Comparison of ENCODE assay signal across 15 cellular contexts in the genomic region with DNA sequence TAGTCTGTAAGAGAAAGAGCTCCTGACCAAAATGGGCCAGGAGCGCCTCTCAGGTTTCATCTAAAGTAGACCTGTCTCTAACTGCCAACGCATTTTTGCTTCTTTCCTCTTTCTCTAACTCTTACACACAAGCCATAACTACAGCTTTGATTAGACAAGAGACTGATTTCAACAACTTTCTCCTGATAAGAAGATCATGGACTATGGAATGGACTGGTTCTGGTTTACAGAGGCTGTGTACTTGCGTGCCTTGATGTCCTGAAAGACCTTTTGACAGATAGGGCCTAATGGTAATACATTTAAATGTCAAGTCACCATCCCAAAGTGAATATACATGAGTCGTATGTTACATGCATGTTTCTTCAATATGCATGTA. TPM values are rescaled to one million over a fixed set of nuclear protein-coding genes. Genes with fewer than 3 reads are reported as not detected.
DNase-seq lines count a peak whose midpoint lies in the region; ATAC-seq and TF ChIP-seq lines count a peak whose summit lies in the region.
"Had no signal": no experiment of that assay in that cellular context is flagged by ENCODE, and none has a peak within 500 bp of the region (broad histone marks: within the 10 kb centered on the region; RNA-seq: fewer than 3 reads in every experiment).

No MANE protein-coding gene starts in this region.

- intact Hi-C loops in natural killer cell (cut with micrococcal nuclease), result no loop called here
- intact Hi-C loops in Caco-2 (cut with micrococcal nuclease; ENCODE audit: unreplicated experiment), result no loop called here

- no TSS peak for BruUV-seq in Caco-2 (replicated peaks; lab: Mats Ljungman, UMichigan)

- CTCF ChIA-PET in Caco-2 (lab: Charles Lee), result no interaction called here

- peaks cover 6 to 30% (median 25%) of the 10 kb centered on the region in 4 donors for H3K4me1 ChIP-seq in liver (ENCODE audit: control insufficient read depth in 4 of 4, insufficient read depth in 4 of 4, low read length in 3 of 4)
- peaks cover 15% of the 10 kb centered on the region for H3K4me1 ChIP-seq in osteoblast (ENCODE audit: insufficient read depth, low read length)
- H3K4me1 ChIP-seq in Caco-2, result peaks cover 15% of the 10 kb centered on the region; the same call in 1 of the 2 replicates
- H3K4me1 ChIP-seq: BE2C had no signal

- no peaks in the 10 kb centered on the region for H4K20me1 ChIP-seq in osteoblast (ENCODE audit: insufficient read depth, low read length)

- H3K36me3 Mint-ChIP-seq in natural killer cell (peaks cover 4% of the 10 kb centered on the region), Caco-2 (ENCODE audit: insufficient read depth, unreplicated experiment) (peaks cover 16% of the 10 kb centered on the region)
- peaks cover 4% of the 10 kb centered on the region for H3K36me3 Mint-ChIP-seq in natural killer cell treated with Interleukin-12 subunit alpha and Interleukin-12 subunit beta and Interleukin-15 and Interleukin-18, amount 100 ng/mL, for 72 hours

- H3K9me3 ChIP-seq in liver (ENCODE audit: control insufficient read depth in 4 of 4, low read length in 3 of 4) (peaks cover 0 to 4% (median 0%) of the 10 kb centered on the region in 4 donors), osteoblast (ENCODE audit: low read depth, low read length) (no peaks in the 10 kb centered on the region), Caco-2 (peaks cover 9% of the 10 kb centered on the region; the same call in 1 of the 2 replicates)
- H3K9me3 ChIP-seq: BE2C had no signal

- no peak overlapping the region for H3K4me3 ChIP-seq in liver (ENCODE audit: low read depth in 1 of 3, low read length in 3 of 3)
- H3K4me3 ChIP-seq in osteoblast (ENCODE audit: insufficient read depth, low read length), result no peak overlapping the region
- no peak overlapping the region for H3K4me3 ChIP-seq in Caco-2 (ENCODE audit: low read depth, low read length)
- H3K4me3 ChIP-seq: GM23248 had no signal

- no peak overlapping the region for H3K9ac ChIP-seq in liver (ENCODE audit: low read depth in 1 of 2, low read length in 2 of 2)
- H3K9ac ChIP-seq: GM23248 had no signal

- H3K4me2 ChIP-seq in osteoblast (ENCODE audit: insufficient read depth, low read length), result no peak overlapping the region

- WGBS in liver, result 70% methylated on average over 4 of the region's 4 CpGs

- no peak overlapping the region for H3K27ac Mint-ChIP-seq in natural killer cell
- peak overlapping the region in 1 of 2 donors; percentile 7 for H3K27ac Mint-ChIP-seq in natural killer cell treated with Interleukin-12 subunit alpha and Interleukin-12 subunit beta and Interleukin-15 and Interleukin-18, amount 100 ng/mL, for 72 hours
- H3K27ac Mint-ChIP-seq in Caco-2 (ENCODE audit: unreplicated experiment), result no peak overlapping the region
- H3K27ac Mint-ChIP-seq: CD8-positive, alpha-beta T cell had no signal

- H3K27me3 Mint-ChIP-seq in natural killer cell (ENCODE audit: low read depth in 2 of 2) (peaks cover 0 to 7% of the 10 kb centered on the region in 2 donors), Caco-2 (ENCODE audit: insufficient read depth, unreplicated experiment) (no peaks in the 10 kb centered on the region)
- H3K27me3 Mint-ChIP-seq in natural killer cell treated with Interleukin-12 subunit alpha and Interleukin-12 subunit beta and Interleukin-15 and Interleukin-18, amount 100 ng/mL, for 72 hours, result peaks cover 4 to 6% of the 10 kb centered on the region in 2 donors

- peaks cover under 1% of the 10 kb centered on the region for H3K79me2 ChIP-seq in osteoblast (ENCODE audit: insufficient read depth, low read length)

- ATAC-seq in natural killer cell, result no peak
- ATAC-seq in natural killer cell treated with Interleukin-12 subunit alpha and Interleukin-12 subunit beta and Interleukin-15 and Interleukin-18, amount 100 ng/mL, for 72 hours, result no peak
- ATAC-seq: CD8-positive, alpha-beta T cell; HCT116 had no signal

- H3K27me3 ChIP-seq in liver (ENCODE audit: control insufficient read depth in 4 of 4, insufficient read depth in 4 of 4, low read length in 3 of 4), result no peaks in the 10 kb centered on the region
- H3K27me3 ChIP-seq in osteoblast (ENCODE audit: insufficient read depth, low read length), result no peaks in the 10 kb centered on the region
- no peaks in the 10 kb centered on the region for H3K27me3 ChIP-seq in Caco-2 (replicated peaks; ENCODE audit: control insufficient read depth, insufficient read depth, low read length)
- H3K27me3 ChIP-seq: BE2C had no signal

- H3K27ac ChIP-seq in liver (ENCODE audit: low read depth in 1 of 2, low read length in 2 of 2), result no peak overlapping the region
- no peak overlapping the region for H3K27ac ChIP-seq in osteoblast (ENCODE audit: low read depth, low read length)
- H3K27ac ChIP-seq: C4-2B, GM23248 had no signal

- H3K4me3 Mint-ChIP-seq in natural killer cell, result peak overlapping the region; percentile 2
- H3K4me3 Mint-ChIP-seq in natural killer cell treated with Interleukin-12 subunit alpha and Interleukin-12 subunit beta and Interleukin-15 and Interleukin-18, amount 100 ng/mL, for 72 hours, result no peak overlapping the region
- H3K4me3 Mint-ChIP-seq in Caco-2 (ENCODE audit: unreplicated experiment), result no peak overlapping the region
- H3K4me3 Mint-ChIP-seq: CD8-positive, alpha-beta T cell had no signal

- H3K4me1 Mint-ChIP-seq in natural killer cell, result peaks cover 2 to 17% of the 10 kb centered on the region in 2 donors
- peaks cover 7 to 14% of the 10 kb centered on the region in 2 donors for H3K4me1 Mint-ChIP-seq in natural killer cell treated with Interleukin-12 subunit alpha and Interleukin-12 subunit beta and Interleukin-15 and Interleukin-18, amount 100 ng/mL, for 72 hours (ENCODE audit: low read depth in 2 of 2)
- H3K4me1 Mint-ChIP-seq in Caco-2 (ENCODE audit: low read depth, unreplicated experiment), result peaks cover 19% of the 10 kb centered on the region

- TF ChIP-seq CTCF in natural killer cell (IDR thresholded peaks at IDR 0.05), result no peak
- no peak for TF ChIP-seq CTCF in liver (IDR thresholded peaks at IDR 0.05; ENCODE audit: low read depth, low read length, missing input control)
- TF ChIP-seq CTCF in osteoblast (IDR thresholded peaks at IDR 0.05; ENCODE audit: extremely low read depth, low read depth, low read length), result no peak
- TF ChIP-seq CTCF in Caco-2 (IDR thresholded peaks at IDR 0.05; ENCODE audit: insufficient read depth in 1 of 2, low read depth in 1 of 2, low read length in 1 of 2, severe bottlenecking in 1 of 2, unreplicated experiment in 1 of 2), result no peak

- H3K36me3 ChIP-seq in liver (ENCODE audit: control insufficient read depth in 4 of 4, insufficient read depth in 3 of 4, low read depth in 1 of 4, low read length in 3 of 4) (no peaks in the 10 kb centered on the region), osteoblast (ENCODE audit: insufficient read depth, low read length) (no peaks in the 10 kb centered on the region), Caco-2 (ENCODE audit: control insufficient read depth, insufficient read depth, low read length) (no peaks in the 10 kb centered on the region)
- H3K36me3 ChIP-seq: BE2C had no signal

- POLR2A ChIA-PET in Caco-2 (lab: Charles Lee), result interaction anchor here (0.7 kb wide), 1 partner anchor 256 kb away, joined by 3 read pairs; no protein-coding TSS in a partner anchor

- DNase-seq in natural killer cell (no peak), osteoblast (ENCODE audit: insufficient read length, low spot score, missing footprints) (peak; percentile 77), 8988T (no peak), Caco-2 (no peak), NCI-H2107 (lab: John Stamatoyannopoulos, UW) (no peak)
- no peak for DNase-seq in natural killer cell treated with Interleukin-12 subunit alpha and Interleukin-12 subunit beta and Interleukin-15 and Interleukin-18, amount 100 ng/mL, for 72 hours (ENCODE audit: low spot score)
- no peak for DNase-seq in activated CD4-positive, alpha-beta T cell treated with anti-CD3 and anti-CD28 coated beads for 1 hour
- DNase-seq: BE2C; CD8-positive, alpha-beta T cell; COR-L47; DMS53; GM23248 had no signal

- TF ChIP-seq RAD21 in liver (IDR thresholded peaks at IDR 0.05), result no peak

- peak overlapping the region; percentile 31 for H2AFZ ChIP-seq in osteoblast (ENCODE audit: low read length)
- H2AFZ ChIP-seq: GM23248 had no signal

- H3K9me3 Mint-ChIP-seq in natural killer cell (peaks cover 1 to 3% of the 10 kb centered on the region in 2 donors), Caco-2 (ENCODE audit: unreplicated experiment) (peaks cover 15% of the 10 kb centered on the region)
- H3K9me3 Mint-ChIP-seq in natural killer cell treated with Interleukin-12 subunit alpha and Interleukin-12 subunit beta and Interleukin-15 and Interleukin-18, amount 100 ng/mL, for 72 hours, result peaks cover 3% of the 10 kb centered on the region

TF ChIP-seq in liver, 16 proteins besides CTCF, POLR2A, EP300 and RAD21 (continues in another document):
- TF ChIP-seq RXRA (IDR thresholded peaks at IDR 0.05) (peak in 1 of 2 donors; percentile 34), ZBTB33 (IDR thresholded peaks at IDR 0.05) (no peak), TAF1 (conservative IDR thresholded peaks at IDR 0.05) (no peak), GABPA (IDR thresholded peaks at IDR 0.05 in 1 of 2, conservative IDR thresholded peaks at IDR 0.05 in 1 of 2) (no peak), YY1 (IDR thresholded peaks at IDR 0.05) (no peak)

RNA-seq across cellular contexts. Expression of gene SETD4, which starts 3.7 kb away (rescaled TPM):
- total RNA-seq in natural killer cell, result 10 to 100 TPM; 19.1 to 29.3 (median 22.5) TPM
- 10 to 100 TPM; 18.2 to 29.1 TPM for total RNA-seq in natural killer cell treated with Interleukin-12 subunit alpha and Interleukin-12 subunit beta and Interleukin-15 and Interleukin-18, amount 100 ng/mL, for 72 hours
- total RNA-seq in liver, result 10 to 100 TPM in 1 of 2 donors, 1 to 10 TPM in 1; 8.3 to 12.0 TPM
- 1 to 10 TPM; 2.9 to 5.3 TPM for polyA plus RNA-seq in liver
- total RNA-seq in osteoblast, result 15.9 and 18.6 TPM in 2 replicates
- total RNA-seq in Caco-2 (2022), result 24.3 and 28.8 TPM in 2 replicates

RNA-seq across cellular contexts. Expression of gene CBR1, which starts 5.8 kb away (rescaled TPM):
- total RNA-seq in natural killer cell (10 to 100 TPM in 2 of 3 donors, 1 to 10 TPM in 1; 5.0 to 14.1 (median 12.4) TPM), liver (100 to 1,000 TPM in 1 of 2 donors, 10 to 100 TPM in 1; 94.2 to 200 TPM), osteoblast (69.0 and 73.5 TPM in 2 replicates), Caco-2 (2022) (41.1 and 45.0 TPM in 2 replicates)
- 10 to 100 TPM; 34.2 to 43.3 TPM for total RNA-seq in natural killer cell treated with Interleukin-12 subunit alpha and Interleukin-12 subunit beta and Interleukin-15 and Interleukin-18, amount 100 ng/mL, for 72 hours
- polyA plus RNA-seq in liver, result 100 to 1,000 TPM; 157 to 218 TPM
